8 cellular contexts compared by ENCODE assay signal in the genomic region with DNA sequence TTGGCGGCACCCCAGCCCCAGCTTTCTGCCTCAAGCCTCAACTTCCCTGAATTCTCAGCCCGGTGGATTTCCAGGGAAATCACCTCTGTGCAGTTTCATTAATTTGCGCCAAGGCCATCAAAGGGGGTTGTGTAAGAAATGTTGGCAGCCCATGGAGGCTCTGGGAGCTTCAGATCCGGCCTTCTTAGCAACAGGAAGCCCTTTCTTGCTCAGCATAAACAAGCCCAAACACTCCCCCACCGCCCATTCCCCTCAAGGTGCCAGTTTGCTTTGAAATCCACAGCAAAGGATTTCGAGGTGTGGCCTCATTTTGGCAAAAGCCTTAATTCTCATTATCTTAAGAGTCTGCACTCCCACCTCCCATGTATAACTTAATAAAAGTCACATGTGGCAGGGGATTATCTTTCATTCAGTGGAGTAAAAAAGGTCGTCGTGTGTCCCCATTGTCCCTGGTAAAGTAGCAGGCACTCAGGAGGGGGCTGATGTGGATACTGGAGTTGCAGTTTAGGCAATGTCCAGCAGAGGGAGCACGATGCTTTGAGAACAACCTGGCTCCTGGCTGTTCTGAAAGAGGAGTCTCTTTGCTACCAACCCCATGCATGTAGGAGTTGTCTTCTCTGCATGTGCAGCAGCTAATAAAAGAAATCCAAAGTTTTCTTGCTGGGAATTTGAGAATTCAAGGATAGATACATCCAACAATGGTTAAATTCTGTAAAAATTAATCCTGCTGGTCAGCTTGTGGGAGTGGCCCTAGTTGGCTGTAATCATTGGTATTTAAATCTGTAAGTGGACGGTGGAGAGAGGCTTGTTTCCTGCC. TPM values are rescaled to one million over a fixed set of nuclear protein-coding genes. Genes with fewer than 3 reads are reported as not detected.
DNase-seq lines count a peak whose midpoint lies in the region; ATAC-seq and TF ChIP-seq lines count a peak whose summit lies in the region.

No MANE protein-coding gene starts in this region.

- H3K36me3 ChIP-seq in left lung, result no peaks in the 10 kb centered on the region

- TF ChIP-seq CTCF in choroid plexus epithelial cell (conservative IDR thresholded peaks at IDR 0.05; ENCODE audit: low read depth, low read length) (peak; percentile 97), left lung (IDR thresholded peaks at IDR 0.05) (peak; percentile 92 to 95)

- DNase-seq in AG08396 (ENCODE audit: low spot score), result peak; percentile 87
- peak; percentile 70 for DNase-seq in NCI-H460 (ENCODE audit: extremely low read depth, low read depth)
- DNase-seq in activated CD4-positive, alpha-beta T cell treated with anti-CD3 and anti-CD28 coated beads for 24 hours (ENCODE audit: low read depth in 2 of 2), result peak; percentile 75 to 78
- peak; percentile 88 for DNase-seq in choroid plexus epithelial cell (ENCODE audit: low read depth)
- peak in 1 of 2 donors; percentile 67 for DNase-seq in left lung
- DNase-seq in stimulated activated CD4-positive, alpha-beta T cell treated with anti-CD3 and anti-CD28 coated beads, Interleukin-4, amount 100 ng/mL, for 48 hours (ENCODE audit: low read depth in 2 of 2), result peak; percentile 67 to 81

- H3K4me3 ChIP-seq in choroid plexus epithelial cell (ENCODE audit: low read depth, low read length), result no peak overlapping the region
- H3K4me3 ChIP-seq in left lung, result no peak overlapping the region

- no peaks in the 10 kb centered on the region for H3K9me3 ChIP-seq in left lung

- H3K4me1 ChIP-seq in left lung, result no peaks in the 10 kb centered on the region

- intact Hi-C loops in left lung (cut with DNase I), result loop anchor here in 1 of 2 donors (5.0 kb wide), 1 partner anchor 331 kb away; no protein-coding TSS in a partner anchor

- H3K27ac ChIP-seq in left lung, result no peak overlapping the region

- ATAC-seq in GM18861 (IDR thresholded peaks at IDR 0.05; ENCODE audit: unreplicated experiment), result peak; percentile 91
- peak; percentile 79 for ATAC-seq in HG03196 (IDR thresholded peaks at IDR 0.05; ENCODE audit: unreplicated experiment)
- ATAC-seq in left lung, result peak; percentile 98

- no peaks in the 10 kb centered on the region for H3K27me3 ChIP-seq in left lung

RNA-seq across cellular contexts. Expression of a gene that starts 39.5 kb away (rescaled TPM):
- 2.7 and 3.4 TPM in 2 replicates for total RNA-seq in NCI-H460 (2014; rRNA removed; shearing (Covaris generic))
- 7.0 and 7.1 TPM in 2 replicates for polyA plus RNA-seq in NCI-H460 (2014; cell fraction: nucleus; rRNA removed)
- total RNA-seq in left lung, result 1 to 10 TPM; 3.7 to 4.0 TPM
